In the genomic region with DNA sequence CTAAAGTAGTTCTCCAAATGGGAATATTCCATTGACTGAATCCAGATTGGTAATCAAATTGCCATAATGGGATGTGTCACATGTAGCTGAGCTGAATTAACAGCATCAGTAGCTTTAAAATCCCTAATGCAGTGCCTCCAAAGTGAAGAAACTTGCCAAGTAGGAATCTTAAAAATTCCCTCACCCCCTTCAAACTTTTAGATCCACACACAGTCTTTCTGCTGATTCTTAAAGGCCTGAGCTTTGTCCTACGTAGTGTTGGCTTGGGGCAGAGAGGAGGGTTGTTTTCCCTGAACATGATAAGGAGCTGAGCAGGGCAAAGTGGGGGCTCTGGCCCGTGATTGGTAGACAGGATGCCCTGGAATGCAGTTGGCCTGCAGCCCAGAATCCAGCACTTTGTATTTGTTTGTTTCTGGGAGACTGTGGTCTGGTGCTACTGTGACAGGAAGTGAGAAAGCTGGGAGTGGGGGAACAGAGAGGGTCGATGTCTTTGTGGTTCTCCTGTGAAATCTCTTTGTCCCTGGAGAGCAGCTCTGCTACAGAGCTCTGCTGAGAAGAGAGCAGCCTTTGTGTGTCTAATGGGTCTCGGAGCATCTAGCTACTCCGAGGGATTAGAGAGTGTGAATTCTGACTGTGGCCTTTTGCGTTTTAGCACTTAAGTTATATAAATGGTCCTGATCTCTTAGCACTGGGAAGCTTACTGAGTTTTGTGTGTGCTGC, we compare ENCODE assay signal across 1 cellular context.
A peak's percentile ranks its signal among the peaks of the same experiment; 100 is the strongest.
TF ChIP-seq lines count a peak whose summit lies in the region.

No MANE protein-coding gene starts in this region.

TF ChIP-seq in SK-N-SH treated with all-trans-retinoic acid at 6 μM for 48 hours, 23 proteins besides CTCF, POLR2A, EP300 and RAD21 (continued from another document):
- TF ChIP-seq, protein P1, sequence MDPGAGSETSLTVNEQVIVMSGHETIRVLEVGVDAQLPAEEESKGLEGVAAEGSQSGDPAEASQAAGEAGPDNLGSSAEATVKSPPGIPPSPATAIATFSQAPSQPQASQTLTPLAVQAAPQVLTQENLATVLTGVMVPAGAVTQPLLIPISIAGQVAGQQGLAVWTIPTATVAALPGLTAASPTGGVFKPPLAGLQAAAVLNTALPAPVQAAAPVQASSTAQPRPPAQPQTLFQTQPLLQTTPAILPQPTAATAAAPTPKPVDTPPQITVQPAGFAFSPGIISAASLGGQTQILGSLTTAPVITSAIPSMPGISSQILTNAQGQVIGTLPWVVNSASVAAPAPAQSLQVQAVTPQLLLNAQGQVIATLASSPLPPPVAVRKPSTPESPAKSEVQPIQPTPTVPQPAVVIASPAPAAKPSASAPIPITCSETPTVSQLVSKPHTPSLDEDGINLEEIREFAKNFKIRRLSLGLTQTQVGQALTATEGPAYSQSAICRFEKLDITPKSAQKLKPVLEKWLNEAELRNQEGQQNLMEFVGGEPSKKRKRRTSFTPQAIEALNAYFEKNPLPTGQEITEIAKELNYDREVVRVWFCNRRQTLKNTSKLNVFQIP (CRISPR knock-in tag; IDR thresholded peaks at IDR 0.05; ENCODE audit: borderline replicate concordance, low read depth): no peak
- TF ChIP-seq ZC3H10 (CRISPR knock-in tag; IDR thresholded peaks at IDR 0.05): no peak
- TF ChIP-seq ZNF565 (CRISPR knock-in tag; conservative IDR thresholded peaks at IDR 0.05; ENCODE audit: low read depth): no peak
- TF ChIP-seq ZNF70 (CRISPR knock-in tag; IDR thresholded peaks at IDR 0.05): 0 out of 2 replicates have a peak, but pooled peaks have one; percentile 37
- no peak for TF ChIP-seq CSDC2 (CRISPR knock-in tag; IDR thresholded peaks at IDR 0.05)
- no peak for TF ChIP-seq GLIS3 (CRISPR knock-in tag; IDR thresholded peaks at IDR 0.05)
- 0 out of 2 replicates have a peak, but pooled peaks have one; percentile 38 for TF ChIP-seq ZNF8 (CRISPR knock-in tag; IDR thresholded peaks at IDR 0.05)
- TF ChIP-seq, protein P2, sequence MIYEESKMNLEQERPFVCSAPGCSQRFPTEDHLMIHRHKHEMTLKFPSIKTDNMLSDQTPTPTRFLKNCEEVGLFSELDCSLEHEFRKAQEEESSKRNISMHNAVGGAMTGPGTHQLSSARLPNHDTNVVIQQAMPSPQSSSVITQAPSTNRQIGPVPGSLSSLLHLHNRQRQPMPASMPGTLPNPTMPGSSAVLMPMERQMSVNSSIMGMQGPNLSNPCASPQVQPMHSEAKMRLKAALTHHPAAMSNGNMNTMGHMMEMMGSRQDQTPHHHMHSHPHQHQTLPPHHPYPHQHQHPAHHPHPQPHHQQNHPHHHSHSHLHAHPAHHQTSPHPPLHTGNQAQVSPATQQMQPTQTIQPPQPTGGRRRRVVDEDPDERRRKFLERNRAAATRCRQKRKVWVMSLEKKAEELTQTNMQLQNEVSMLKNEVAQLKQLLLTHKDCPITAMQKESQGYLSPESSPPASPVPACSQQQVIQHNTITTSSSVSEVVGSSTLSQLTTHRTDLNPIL (CRISPR knock-in tag; IDR thresholded peaks at IDR 0.05; ENCODE audit: low read depth): no peak
- TF ChIP-seq PATZ1 (CRISPR knock-in tag; IDR thresholded peaks at IDR 0.05; ENCODE audit: borderline replicate concordance): 0 out of 2 replicates have a peak, but pooled peaks have one; percentile 60
- TF ChIP-seq, protein P3, sequence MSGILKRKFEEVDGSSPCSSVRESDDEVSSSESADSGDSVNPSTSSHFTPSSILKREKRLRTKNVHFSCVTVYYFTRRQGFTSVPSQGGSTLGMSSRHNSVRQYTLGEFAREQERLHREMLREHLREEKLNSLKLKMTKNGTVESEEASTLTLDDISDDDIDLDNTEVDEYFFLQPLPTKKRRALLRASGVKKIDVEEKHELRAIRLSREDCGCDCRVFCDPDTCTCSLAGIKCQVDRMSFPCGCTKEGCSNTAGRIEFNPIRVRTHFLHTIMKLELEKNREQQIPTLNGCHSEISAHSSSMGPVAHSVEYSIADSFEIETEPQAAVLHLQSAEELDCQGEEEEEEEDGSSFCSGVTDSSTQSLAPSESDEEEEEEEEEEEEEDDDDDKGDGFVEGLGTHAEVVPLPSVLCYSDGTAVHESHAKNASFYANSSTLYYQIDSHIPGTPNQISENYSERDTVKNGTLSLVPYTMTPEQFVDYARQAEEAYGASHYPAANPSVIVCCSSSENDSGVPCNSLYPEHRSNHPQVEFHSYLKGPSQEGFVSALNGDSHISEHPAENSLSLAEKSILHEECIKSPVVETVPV (CRISPR knock-in tag; IDR thresholded peaks at IDR 0.05): no peak
